Comparison of ENCODE assay signal across 34 cellular contexts in the genomic region with DNA sequence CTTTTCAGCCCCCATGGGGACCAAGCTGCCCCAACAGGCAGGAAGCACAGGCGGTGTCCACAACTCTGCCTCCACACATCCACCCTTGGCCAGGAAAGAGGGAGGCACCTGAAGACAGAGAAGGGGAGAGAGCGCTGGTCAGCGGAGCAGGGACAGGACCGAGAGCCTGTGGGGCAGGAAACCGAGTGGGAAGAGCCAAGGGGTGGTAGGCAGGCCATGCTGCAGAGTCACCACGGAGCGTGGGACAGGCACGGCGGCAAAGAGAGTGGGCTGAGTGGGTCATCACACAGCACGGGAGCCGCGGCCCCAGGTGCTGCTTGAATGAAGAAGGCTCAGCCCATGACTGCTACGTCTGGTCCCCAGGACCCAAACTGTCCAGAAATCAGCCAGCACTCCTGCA.
"Had no signal": no experiment of that assay in that cellular context is flagged by ENCODE, and none has a peak within 500 bp of the region (broad histone marks: within the 10 kb centered on the region; RNA-seq: fewer than 3 reads in every experiment).

No MANE protein-coding gene starts in this region.

- H3K27ac ChIP-seq: ascending aorta, cardiac muscle cell, KMS-11, Peyer's patch, SJSA1 had no signal

- H3K4me3 Mint-ChIP-seq: activated CD4-positive, alpha-beta memory T cell treated with anti-CD3 and anti-CD28 coated beads for 36 hours; activated naive CD8-positive, alpha-beta T cell treated with anti-CD3 and anti-CD28 coated beads for 36 hours; activated T-cell treated with anti-CD3 and anti-CD28 coated beads, Interleukin-2, amount 50 U/mL, for 4 hours; activated T-helper 1 cell treated with anti-CD3 and anti-CD28 coated beads, Interleukin-12 subunit alpha, Interleukin-12 subunit beta, Interleukin-2, Interleukin-4 antibody, amounts not matched to agents 30 ng/mL and 10 ng/mL and 1 ng/mL, durations not matched to agents 14 hours and 24 hours and 36 hours; T-helper 1 cell treated with Interleukin-12 subunit alpha and Interleukin-12 subunit beta and Interleukin-4 antibody, amounts not matched to agents 30 μg/mL and 1 μg/mL, for 36 hours; T-helper 2 cell treated with Interferon-gamma antibody and Interleukin-4, amounts not matched to agents 5 μg/mL and 100 μg/mL, for 36 hours had no signal

- H3K4me3 ChIP-seq: ascending aorta, cardiac muscle cell, Peyer's patch, SJSA1 had no signal

- H3K4me2 ChIP-seq: KMS-11, SK-N-SH had no signal

- H3K27me3 ChIP-seq: ascending aorta, cardiac muscle cell, Peyer's patch, SJSA1 had no signal

- H3K36me3 ChIP-seq: ascending aorta, cardiac muscle cell, Peyer's patch, SJSA1 had no signal

- H3K9ac ChIP-seq: KMS-11, SK-N-SH had no signal

- H3K9me3 ChIP-seq: Peyer's patch, SJSA1, SK-N-SH had no signal

- H3K9me3 Mint-ChIP-seq: activated CD4-positive, alpha-beta memory T cell treated with anti-CD3 and anti-CD28 coated beads for 36 hours; activated naive CD8-positive, alpha-beta T cell treated with anti-CD3 and anti-CD28 coated beads for 36 hours; activated T-cell treated with anti-CD3 and anti-CD28 coated beads, Interleukin-2, amount 50 U/mL, for 4 hours; activated T-helper 1 cell treated with anti-CD3 and anti-CD28 coated beads, Interleukin-12 subunit alpha, Interleukin-12 subunit beta, Interleukin-2, Interleukin-4 antibody, amounts not matched to agents 30 ng/mL and 10 ng/mL and 1 ng/mL, durations not matched to agents 14 hours and 24 hours and 36 hours; T-helper 1 cell treated with Interleukin-12 subunit alpha and Interleukin-12 subunit beta and Interleukin-4 antibody, amounts not matched to agents 30 μg/mL and 1 μg/mL, for 36 hours; T-helper 2 cell treated with Interferon-gamma antibody and Interleukin-4, amounts not matched to agents 5 μg/mL and 100 μg/mL, for 36 hours had no signal

- H3K36me3 Mint-ChIP-seq: activated CD4-positive, alpha-beta memory T cell treated with anti-CD3 and anti-CD28 coated beads for 36 hours; activated naive CD8-positive, alpha-beta T cell treated with anti-CD3 and anti-CD28 coated beads for 36 hours had no signal

- H3K4me1 ChIP-seq: ascending aorta, Peyer's patch, SJSA1 had no signal

- DNase-seq: activated CD4-positive, alpha-beta memory T cell treated with anti-CD3 and anti-CD28 coated beads for 36 hours; activated CD4-positive, alpha-beta T cell treated with anti-CD3 and anti-CD28 coated beads, Interleukin-2, amount 50 U/mL, for 1 hour; activated CD8-positive, alpha-beta memory T cell treated with anti-CD3 and anti-CD28 coated beads, Interleukin-2, amount 50 U/mL, for 4 hours; activated naive CD4-positive, alpha-beta T cell; activated naive CD4-positive, alpha-beta T cell treated with anti-CD3 and anti-CD28 coated beads, Interleukin-2, amount 50 U/mL, for 16 hours; activated naive CD8-positive, alpha-beta T cell treated with anti-CD3 and anti-CD28 coated beads for 36 hours; activated T-cell treated with anti-CD3 and anti-CD28 coated beads for 4 hours; activated T-cell treated with anti-CD3 and anti-CD28 coated beads, Interleukin-2, amount 50 U/mL, for 4 hours; amygdala; MM.1S; MV-4-11; NCI-H1092; NCI-H1436 treated with DMSO at 0.1 percent for 48 hours; NCI-H1694 treated with DMSO at 0.1 percent for 48 hours; NCI-H2029 treated with DMSO at 0.1 percent for 48 hours; NCI-H2107; NCI-H2171; NCI-H510A; NCI-H526; NCI-H748 treated with DMSO at 0.1 percent for 48 hours; NK-92 treated with Interleukin-12 subunit alpha and Interleukin-12 subunit beta, amount 100 ng/mL, for 24 hours; PC-3; Peyer's patch; RPMI8226; SHP77 treated with DMSO at 0.1 percent for 48 hours; SK-N-SH had no signal

- FAIRE-seq: TTC549 had no signal

- H3K27ac Mint-ChIP-seq: activated CD4-positive, alpha-beta memory T cell treated with anti-CD3 and anti-CD28 coated beads for 36 hours; activated naive CD8-positive, alpha-beta T cell treated with anti-CD3 and anti-CD28 coated beads for 36 hours; activated T-helper 1 cell treated with anti-CD3 and anti-CD28 coated beads, Interleukin-12 subunit alpha, Interleukin-12 subunit beta, Interleukin-2, Interleukin-4 antibody, amounts not matched to agents 30 ng/mL and 10 ng/mL and 1 ng/mL, durations not matched to agents 14 hours and 24 hours and 36 hours; T-helper 1 cell treated with Interleukin-12 subunit alpha and Interleukin-12 subunit beta and Interleukin-4 antibody, amounts not matched to agents 30 μg/mL and 1 μg/mL, for 36 hours; T-helper 2 cell treated with Interferon-gamma antibody and Interleukin-4, amounts not matched to agents 5 μg/mL and 100 μg/mL, for 36 hours had no signal

- ATAC-seq: activated T-cell treated with anti-CD3 and anti-CD28 coated beads, Interleukin-2, amount 50 U/mL, for 4 hours; PC-3 had no signal
